ENCODE assay signal across 8 cellular contexts in the genomic region with DNA sequence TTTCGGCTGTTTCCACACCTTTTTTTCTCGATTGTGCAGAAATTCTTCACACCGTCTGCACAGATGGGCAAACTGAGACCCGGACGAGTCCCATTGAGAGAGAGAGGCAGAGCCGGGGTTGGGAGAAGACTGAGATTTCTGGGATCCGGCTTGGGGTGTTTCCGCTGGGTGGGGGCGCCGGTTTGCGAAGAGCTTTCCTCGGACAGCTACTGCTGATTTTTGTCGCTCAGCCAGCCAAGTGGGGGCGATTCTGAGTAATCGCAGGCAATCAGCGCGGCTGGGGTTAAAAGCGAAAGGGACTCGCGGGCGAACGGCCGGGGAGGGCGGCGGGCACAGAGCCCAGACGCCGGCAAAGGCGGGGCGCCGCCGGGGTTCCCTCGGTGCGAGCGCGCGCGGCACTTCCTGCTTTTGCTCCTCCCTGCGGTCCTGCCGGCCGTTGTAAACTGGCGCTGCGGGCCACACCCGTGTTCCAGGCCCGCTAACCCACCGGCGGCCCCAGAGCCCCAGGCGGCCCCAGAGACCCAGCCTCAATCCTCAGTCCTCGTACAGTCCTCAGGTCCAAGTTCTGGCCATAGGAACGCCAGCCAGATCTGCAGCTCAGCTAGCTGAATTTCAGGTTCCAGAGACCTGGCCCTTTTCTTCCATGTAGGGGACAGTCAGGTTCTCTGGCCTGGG. TPM values are rescaled to one million over a fixed set of nuclear protein-coding genes. Genes with fewer than 3 reads are reported as not detected.
DNase-seq lines count a peak whose midpoint lies in the region; ATAC-seq and TF ChIP-seq lines count a peak whose summit lies in the region.

No MANE protein-coding gene starts in this region.

- H3K9me3 ChIP-seq in HUES48 (ENCODE audit: control insufficient read depth, insufficient read depth, low read length) (no peaks in the 10 kb centered on the region), PC-3 (ENCODE audit: low read length) (no peaks in the 10 kb centered on the region), esophagus (ENCODE audit: control insufficient read depth in 2 of 2, insufficient read depth in 1 of 2, low read depth in 1 of 2, low read length in 1 of 2) (no peaks in the 10 kb centered on the region), muscle layer of colon (ENCODE audit: low read length) (no peaks in the 10 kb centered on the region)

- no TSS peak for BruUV-seq in PC-3 (replicated peaks; lab: Mats Ljungman, UMichigan)

- H3K4me3 ChIP-seq in HUES48 (ENCODE audit: low read depth, low read length) (peak overlapping the region; percentile 64), PC-3 (ENCODE audit: low read length) (peak overlapping the region; percentile 90), esophagus (ENCODE audit: low read depth in 1 of 2, low read length in 2 of 2) (peak overlapping the region; percentile 56 to 61), muscle layer of colon (ENCODE audit: low read depth in 1 of 2, low read length in 2 of 2) (peak overlapping the region; percentile 34 to 71)

- no peaks in the 10 kb centered on the region for H3K9me3 Mint-ChIP-seq in activated T-cell treated with anti-CD3 and anti-CD28 coated beads, Interleukin-2, amount 50 U/mL, for 24 hours

- H3K27me3 ChIP-seq in HUES48 (ENCODE audit: control insufficient read depth, insufficient read depth, low read length) = peaks cover 37% of the 10 kb centered on the region
- H3K27me3 ChIP-seq in PC-3 (ENCODE audit: low read length) = no peaks in the 10 kb centered on the region
- no peaks in the 10 kb centered on the region for H3K27me3 ChIP-seq in esophagus (ENCODE audit: control insufficient read depth in 1 of 2, insufficient read depth in 2 of 2, low read length in 2 of 2)
- no peaks in the 10 kb centered on the region for H3K27me3 ChIP-seq in muscle layer of colon (ENCODE audit: control insufficient read depth in 1 of 2, insufficient read depth in 2 of 2, low read length in 2 of 2)

- no peaks in the 10 kb centered on the region for H3K27me3 Mint-ChIP-seq in activated T-cell treated with anti-CD3 and anti-CD28 coated beads, Interleukin-2, amount 50 U/mL, for 24 hours

- POLR2A ChIA-PET in PC-3 (lab: Charles Lee; ENCODE audit: unreplicated experiment) = interaction anchor here (0.8 to 1.0 kb wide), 2 partner anchors 31 to 67 kb away, joined by 3 read pairs; no protein-coding TSS in a partner anchor

- intact Hi-C loops in PC-3 (cut with micrococcal nuclease) = loop anchor here (1.0 to 2.0 kb wide), 2 partner anchors 67 to 87 kb away; no protein-coding TSS in a partner anchor

- H3K36me3 ChIP-seq in HUES48 (ENCODE audit: control insufficient read depth, insufficient read depth, low read length) (no peaks in the 10 kb centered on the region), PC-3 (ENCODE audit: low read depth, low read length) (no peaks in the 10 kb centered on the region), esophagus (ENCODE audit: control insufficient read depth in 2 of 2, insufficient read depth in 2 of 2, low read length in 1 of 2) (no peaks in the 10 kb centered on the region), muscle layer of colon (ENCODE audit: insufficient read depth, low read length) (no peaks in the 10 kb centered on the region)

- peak overlapping the region; percentile 99 for H3K4me2 ChIP-seq in PC-3 (ENCODE audit: low read length)

- H2AFZ ChIP-seq in PC-3 (ENCODE audit: low read length) = peak overlapping the region; percentile 96

- no peaks in the 10 kb centered on the region for H3K79me2 ChIP-seq in PC-3 (ENCODE audit: low read length)

- DNase-seq in DMS153 (lab: John Stamatoyannopoulos, UW) (peak; percentile 75), PC-3 (peak; percentile 89)
- DNase-seq in activated T-cell treated with anti-CD3 and anti-CD28 coated beads, Interleukin-2, amount 50 U/mL, for 24 hours = peak; percentile 89
- DNase-seq in stimulated activated CD8-positive, alpha-beta memory T cell treated with anti-CD3 and anti-CD28 coated beads, Interleukin-4, amount 100 ng/mL, for 48 hours = peak; percentile 90

- CTCF ChIA-PET in PC-3 (lab: Charles Lee) = interaction anchor here (0.8 to 1.0 kb wide), 2 partner anchors 87 to 335 kb away, joined by 3 to 6 read pairs; no protein-coding TSS in a partner anchor

- peak overlapping the region; percentile 81 for H3K4me3 Mint-ChIP-seq in activated T-cell treated with anti-CD3 and anti-CD28 coated beads, Interleukin-2, amount 50 U/mL, for 24 hours

- TF ChIP-seq CTCF in PC-3 (conservative IDR thresholded peaks at IDR 0.05; ENCODE audit: low read depth, low read length) = peak; percentile 11; the same call in 1 of the 2 replicates

- peak; percentile 88 for ATAC-seq in GM21447 (IDR thresholded peaks at IDR 0.05; ENCODE audit: unreplicated experiment)
- peak; percentile 55 for ATAC-seq in PC-3

- H3K9ac ChIP-seq in HUES48 (ENCODE audit: low read depth, low read length) = peak overlapping the region; percentile 45; the same call in 1 of the 2 replicates
- H3K9ac ChIP-seq in PC-3 (ENCODE audit: low read length) = peak overlapping the region; percentile 89
- peak overlapping the region; percentile 47 for H3K9ac ChIP-seq in muscle layer of colon (ENCODE audit: low read length)

- H3K4me1 Mint-ChIP-seq in activated T-cell treated with anti-CD3 and anti-CD28 coated beads, Interleukin-2, amount 50 U/mL, for 24 hours (ENCODE audit: low read depth) = peaks cover 47% of the 10 kb centered on the region

- H4K20me1 ChIP-seq in PC-3 (ENCODE audit: low read length) = no peaks in the 10 kb centered on the region

- peaks cover 16% of the 10 kb centered on the region for H3K4me1 ChIP-seq in HUES48 (ENCODE audit: control insufficient read depth, insufficient read depth, low read length)
- peaks cover 59% of the 10 kb centered on the region for H3K4me1 ChIP-seq in PC-3 (ENCODE audit: insufficient read depth, low read length)
- H3K4me1 ChIP-seq in esophagus (ENCODE audit: control insufficient read depth in 2 of 2, insufficient read depth in 2 of 2, low read length in 1 of 2) = peaks cover 5 to 16% of the 10 kb centered on the region in 2 donors
- peaks cover 11% of the 10 kb centered on the region for H3K4me1 ChIP-seq in muscle layer of colon (ENCODE audit: insufficient read depth, low read length)

- WGBS in esophagus, 2 donors = 0% methylated on average over 34 to 49 of the region's 49 CpGs

- H3K27ac Mint-ChIP-seq in activated T-cell treated with anti-CD3 and anti-CD28 coated beads, Interleukin-2, amount 50 U/mL, for 24 hours = peak overlapping the region; percentile 86

- H3K27ac ChIP-seq in HUES48 (ENCODE audit: low read depth, low read length) (peak overlapping the region; percentile 82), PC-3 (ENCODE audit: low read length) (peak overlapping the region; percentile 89), esophagus (ENCODE audit: low read depth in 2 of 2, low read length in 1 of 2) (peak overlapping the region; percentile 97 to 99), muscle layer of colon (ENCODE audit: low read depth, low read length) (peak overlapping the region; percentile 96)

- H3K9me2 ChIP-seq in PC-3 (replicated peaks; ENCODE audit: low read length) = no peaks in the 10 kb centered on the region

- H3K36me3 Mint-ChIP-seq in activated T-cell treated with anti-CD3 and anti-CD28 coated beads, Interleukin-2, amount 50 U/mL, for 24 hours (ENCODE audit: low read depth) = no peaks in the 10 kb centered on the region

- peaks cover 7% of the 10 kb centered on the region for H3F3A ChIP-seq in PC-3 (ENCODE audit: low read length, unreplicated experiment)

RNA-seq across cellular contexts. Expression of gene JUN, which starts 32.4 kb away (rescaled TPM):
- total RNA-seq in PC-3 (2014; rRNA removed) = 73.6 and 95.1 TPM in 2 replicates
- 10 to 100 TPM; 31.2 to 42.9 TPM for polyA plus RNA-seq in esophagus

Comparison
In these comparisons a context has a peak if more than half of its experiments do, and no peak if none do; other contexts are left out.
1. Peak in every context shown above with its lines: DNase-seq, ATAC-seq, H3K4me3 ChIP-seq and H3K27ac ChIP-seq.